In genomic region chr4:173519130-173520101, GRCh38 we compare ENCODE assay signal across 2 cellular contexts.
TF ChIP-seq lines count a peak whose summit lies in the region.

No MANE protein-coding gene starts in this region.

TF ChIP-seq in liver, 16 proteins besides CTCF, POLR2A, EP300 and RAD21:
- TF ChIP-seq NR2F2 (IDR thresholded peaks at IDR 0.05) (peak; percentile 36), RXRA (IDR thresholded peaks at IDR 0.05) (peak in 1 of 2 donors; percentile 18), HNF4A (conservative IDR thresholded peaks at IDR 0.05) (no peak)

TF ChIP-seq in HepG2, 621 proteins besides CTCF, POLR2A, EP300 and RAD21:
- TF ChIP-seq ZNF260 (CRISPR knock-in tag; IDR thresholded peaks at IDR 0.05; ENCODE audit: borderline replicate concordance, low read depth) (no peak), ZNF646 (CRISPR knock-in tag; IDR thresholded peaks at IDR 0.05) (no peak), HIVEP1 (CRISPR knock-in tag; IDR thresholded peaks at IDR 0.05) (no peak), CENPBD1 (CRISPR knock-in tag; IDR thresholded peaks at IDR 0.05; ENCODE audit: borderline replicate concordance, low read depth) (no peak), ZNF329 (CRISPR knock-in tag; IDR thresholded peaks at IDR 0.05; ENCODE audit: low read depth) (no peak), ZIK1 (CRISPR knock-in tag; IDR thresholded peaks at IDR 0.05; ENCODE audit: borderline replicate concordance, low read depth) (no peak), ZNF598 (CRISPR knock-in tag; IDR thresholded peaks at IDR 0.05; ENCODE audit: borderline replicate concordance) (no peak), THAP11 (CRISPR knock-in tag; IDR thresholded peaks at IDR 0.05) (no peak), KMT2B (CRISPR knock-in tag; IDR thresholded peaks at IDR 0.05) (no peak), PCBP2 (optimal IDR thresholded peaks at IDR 0.05; ENCODE audit: low read depth, low read length, poor library complexity, severe bottlenecking) (no peak), PRMT3 (CRISPR knock-in tag; IDR thresholded peaks at IDR 0.05; ENCODE audit: borderline replicate concordance, low read depth) (no peak), ZNF430 (CRISPR knock-in tag; IDR thresholded peaks at IDR 0.05) (no peak), KLF9 (CRISPR knock-in tag; IDR thresholded peaks at IDR 0.05; ENCODE audit: low read depth) (no peak), ZNF605 (CRISPR knock-in tag; IDR thresholded peaks at IDR 0.05) (no peak), HCFC1 (IDR thresholded peaks at IDR 0.05; ENCODE audit: low read depth, low read length) (no peak), ZNF75D (CRISPR knock-in tag; IDR thresholded peaks at IDR 0.05; ENCODE audit: borderline replicate concordance) (no peak), SMARCE1 (IDR thresholded peaks at IDR 0.05; ENCODE audit: borderline replicate concordance) (no peak), SOX13 (IDR thresholded peaks at IDR 0.05) (no peak), SOX13 (CRISPR knock-in tag; conservative IDR thresholded peaks at IDR 0.05 in 1 of 2, IDR thresholded peaks at IDR 0.05 in 1 of 2) (no peak), CBX2 (IDR thresholded peaks at IDR 0.05; ENCODE audit: low read depth, low read length) (no peak), CBX2 (CRISPR knock-in tag; IDR thresholded peaks at IDR 0.05; ENCODE audit: low read depth) (no peak), GATAD2A (CRISPR knock-in tag; IDR thresholded peaks at IDR 0.05) (no peak)
